ENCODE assay signal across 1 cellular context in the genomic region with DNA sequence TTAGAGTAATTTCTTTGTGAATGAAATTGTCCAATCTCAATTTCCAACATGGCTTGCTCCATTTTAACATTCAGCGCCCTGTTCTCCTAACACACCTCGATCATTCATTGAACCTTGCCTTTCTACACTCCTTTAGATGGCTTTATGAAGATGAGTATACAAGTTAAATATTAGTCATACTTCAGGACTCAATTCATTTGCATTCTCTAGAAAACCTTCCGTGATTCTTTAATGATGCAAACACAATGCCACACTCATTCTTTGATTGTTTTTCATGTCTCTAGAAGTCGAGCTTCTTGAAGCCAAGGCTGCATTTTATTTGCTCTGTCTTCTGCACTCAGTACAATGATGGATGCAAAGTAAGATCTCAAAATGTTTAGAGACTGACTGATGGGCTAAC.
TF ChIP-seq lines count a peak whose summit lies in the region.

No MANE protein-coding gene starts in this region.

TF ChIP-seq in GM12878, 131 proteins besides CTCF, POLR2A, EP300 and RAD21:
- TF ChIP-seq RBBP5 (conservative IDR thresholded peaks at IDR 0.05) (no peak), DPF2 (IDR thresholded peaks at IDR 0.05) (no peak), CBX5 (IDR thresholded peaks at IDR 0.05; ENCODE audit: low read depth) (no peak), PAX5 (IDR thresholded peaks at IDR 0.05; ENCODE audit: borderline replicate concordance, low read depth, low read length) (no peak), POU2F2 (IDR thresholded peaks at IDR 0.05; ENCODE audit: borderline replicate concordance, low read depth, low read length) (no peak), MEF2B (IDR thresholded peaks at IDR 0.05; ENCODE audit: partially characterized antibody, poor library complexity, severe bottlenecking) (no peak), HDAC6 (IDR thresholded peaks at IDR 0.05; ENCODE audit: unreplicated experiment) (no peak), TARDBP (IDR thresholded peaks at IDR 0.05; ENCODE audit: borderline replicate concordance) (no peak), ZNF217 (IDR thresholded peaks at IDR 0.05) (no peak), RB1 (IDR thresholded peaks at IDR 0.05; ENCODE audit: borderline replicate concordance) (no peak), RAD51 (IDR thresholded peaks at IDR 0.05) (no peak), RUNX3 (IDR thresholded peaks at IDR 0.05; ENCODE audit: low read length) (no peak), RCOR1 (conservative IDR thresholded peaks at IDR 0.05; ENCODE audit: low read depth, low read length) (no peak), CREB1 (IDR thresholded peaks at IDR 0.05; ENCODE audit: low read depth) (no peak), EGR1 (IDR thresholded peaks at IDR 0.05; ENCODE audit: borderline replicate concordance in 1 of 2, low read depth in 2 of 2, low read length in 2 of 2) (no peak)
- TF ChIP-seq, protein P1, sequence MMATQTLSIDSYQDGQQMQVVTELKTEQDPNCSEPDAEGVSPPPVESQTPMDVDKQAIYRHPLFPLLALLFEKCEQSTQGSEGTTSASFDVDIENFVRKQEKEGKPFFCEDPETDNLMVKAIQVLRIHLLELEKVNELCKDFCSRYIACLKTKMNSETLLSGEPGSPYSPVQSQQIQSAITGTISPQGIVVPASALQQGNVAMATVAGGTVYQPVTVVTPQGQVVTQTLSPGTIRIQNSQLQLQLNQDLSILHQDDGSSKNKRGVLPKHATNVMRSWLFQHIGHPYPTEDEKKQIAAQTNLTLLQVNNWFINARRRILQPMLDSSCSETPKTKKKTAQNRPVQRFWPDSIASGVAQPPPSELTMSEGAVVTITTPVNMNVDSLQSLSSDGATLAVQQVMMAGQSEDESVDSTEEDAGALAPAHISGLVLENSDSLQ (IDR thresholded peaks at IDR 0.05) = no peak
- TF ChIP-seq, protein P2, sequence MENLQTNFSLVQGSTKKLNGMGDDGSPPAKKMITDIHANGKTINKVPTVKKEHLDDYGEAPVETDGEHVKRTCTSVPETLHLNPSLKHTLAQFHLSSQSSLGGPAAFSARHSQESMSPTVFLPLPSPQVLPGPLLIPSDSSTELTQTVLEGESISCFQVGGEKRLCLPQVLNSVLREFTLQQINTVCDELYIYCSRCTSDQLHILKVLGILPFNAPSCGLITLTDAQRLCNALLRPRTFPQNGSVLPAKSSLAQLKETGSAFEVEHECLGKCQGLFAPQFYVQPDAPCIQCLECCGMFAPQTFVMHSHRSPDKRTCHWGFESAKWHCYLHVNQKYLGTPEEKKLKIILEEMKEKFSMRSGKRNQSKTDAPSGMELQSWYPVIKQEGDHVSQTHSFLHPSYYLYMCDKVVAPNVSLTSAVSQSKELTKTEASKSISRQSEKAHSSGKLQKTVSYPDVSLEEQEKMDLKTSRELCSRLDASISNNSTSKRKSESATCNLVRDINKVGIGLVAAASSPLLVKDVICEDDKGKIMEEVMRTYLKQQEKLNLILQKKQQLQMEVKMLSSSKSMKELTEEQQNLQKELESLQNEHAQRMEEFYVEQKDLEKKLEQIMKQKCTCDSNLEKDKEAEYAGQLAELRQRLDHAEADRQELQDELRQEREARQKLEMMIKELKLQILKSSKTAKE (IDR thresholded peaks at IDR 0.05; ENCODE audit: low read depth, poor library complexity, severe bottlenecking) = no peak
- TF ChIP-seq, protein P3, sequence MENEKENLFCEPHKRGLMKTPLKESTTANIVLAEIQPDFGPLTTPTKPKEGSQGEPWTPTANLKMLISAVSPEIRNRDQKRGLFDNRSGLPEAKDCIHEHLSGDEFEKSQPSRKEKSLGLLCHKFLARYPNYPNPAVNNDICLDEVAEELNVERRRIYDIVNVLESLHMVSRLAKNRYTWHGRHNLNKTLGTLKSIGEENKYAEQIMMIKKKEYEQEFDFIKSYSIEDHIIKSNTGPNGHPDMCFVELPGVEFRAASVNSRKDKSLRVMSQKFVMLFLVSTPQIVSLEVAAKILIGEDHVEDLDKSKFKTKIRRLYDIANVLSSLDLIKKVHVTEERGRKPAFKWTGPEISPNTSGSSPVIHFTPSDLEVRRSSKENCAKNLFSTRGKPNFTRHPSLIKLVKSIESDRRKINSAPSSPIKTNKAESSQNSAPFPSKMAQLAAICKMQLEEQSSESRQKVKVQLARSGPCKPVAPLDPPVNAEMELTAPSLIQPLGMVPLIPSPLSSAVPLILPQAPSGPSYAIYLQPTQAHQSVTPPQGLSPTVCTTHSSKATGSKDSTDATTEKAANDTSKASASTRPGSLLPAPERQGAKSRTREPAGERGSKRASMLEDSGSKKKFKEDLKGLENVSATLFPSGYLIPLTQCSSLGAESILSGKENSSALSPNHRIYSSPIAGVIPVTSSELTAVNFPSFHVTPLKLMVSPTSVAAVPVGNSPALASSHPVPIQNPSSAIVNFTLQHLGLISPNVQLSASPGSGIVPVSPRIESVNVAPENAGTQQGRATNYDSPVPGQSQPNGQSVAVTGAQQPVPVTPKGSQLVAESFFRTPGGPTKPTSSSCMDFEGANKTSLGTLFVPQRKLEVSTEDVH (IDR thresholded peaks at IDR 0.05; ENCODE audit: low read depth, partially characterized antibody) = no peak
- TF ChIP-seq, protein P4, sequence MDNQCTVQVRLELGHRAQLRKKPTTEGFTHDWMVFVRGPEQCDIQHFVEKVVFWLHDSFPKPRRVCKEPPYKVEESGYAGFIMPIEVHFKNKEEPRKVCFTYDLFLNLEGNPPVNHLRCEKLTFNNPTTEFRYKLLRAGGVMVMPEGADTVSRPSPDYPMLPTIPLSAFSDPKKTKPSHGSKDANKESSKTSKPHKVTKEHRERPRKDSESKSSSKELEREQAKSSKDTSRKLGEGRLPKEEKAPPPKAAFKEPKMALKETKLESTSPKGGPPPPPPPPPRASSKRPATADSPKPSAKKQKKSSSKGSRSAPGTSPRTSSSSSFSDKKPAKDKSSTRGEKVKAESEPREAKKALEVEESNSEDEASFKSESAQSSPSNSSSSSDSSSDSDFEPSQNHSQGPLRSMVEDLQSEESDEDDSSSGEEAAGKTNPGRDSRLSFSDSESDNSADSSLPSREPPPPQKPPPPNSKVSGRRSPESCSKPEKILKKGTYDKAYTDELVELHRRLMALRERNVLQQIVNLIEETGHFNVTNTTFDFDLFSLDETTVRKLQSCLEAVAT (IDR thresholded peaks at IDR 0.05) = no peak
